Comparison of ENCODE assay signal across 23 cellular contexts in the genomic region with DNA sequence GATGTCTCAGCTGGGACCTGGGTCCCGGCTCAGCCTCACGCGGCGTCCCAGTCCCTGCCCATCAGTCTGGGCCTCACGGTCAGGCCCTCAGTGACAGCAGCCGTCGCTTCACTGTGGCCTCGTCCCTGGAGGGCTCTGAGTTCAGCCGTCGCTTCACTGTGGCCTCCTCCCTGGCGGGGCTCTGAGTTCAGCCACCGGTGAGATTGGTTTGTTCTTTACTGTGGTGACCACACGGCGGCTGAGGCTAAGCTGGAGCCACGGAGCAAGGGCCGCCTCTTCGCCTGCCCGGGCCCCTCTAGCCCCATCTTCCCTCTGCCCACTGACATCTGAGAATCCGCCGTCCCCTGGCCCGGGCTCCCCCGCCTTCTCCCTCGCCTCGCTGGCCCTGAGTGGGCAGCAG. TPM values are rescaled to one million over a fixed set of nuclear protein-coding genes. Genes with fewer than 3 reads are reported as not detected.
A peak's percentile ranks its signal among the peaks of the same experiment; 100 is the strongest.
DNase-seq lines count a peak whose midpoint lies in the region; ATAC-seq, FAIRE-seq and TF ChIP-seq lines count a peak whose summit lies in the region.
"Had no signal": no experiment of that assay in that cellular context is flagged by ENCODE, and none has a peak within 500 bp of the region (broad histone marks: within the 10 kb centered on the region; RNA-seq: fewer than 3 reads in every experiment).

No MANE protein-coding gene starts in this region.

- H2BK20ac ChIP-seq in H1 (ENCODE audit: low read length), result no peak overlapping the region

- FAIRE-seq in H1 (lab: Jason Lieb, UNC), result no peak
- FAIRE-seq: HTR-8/SVneo had no signal

- peak overlapping the region in 2 of 11 experiments; percentile 9 to 29; a peak in 1 of 22 replicates for H3K9ac ChIP-seq in BLaER1 treated with 17β-estradiol and CSF1 and Interleukin-3, amounts not matched to agents 10 nM and 100 nM
- H3K9ac ChIP-seq in H1 (replicated peaks in 1 of 4; ENCODE audit: extremely low read depth in 1 of 4, low read depth in 3 of 4, low read length in 3 of 4), result no peak overlapping the region
- no peak overlapping the region for H3K9ac ChIP-seq in neuronal stem cell (ENCODE audit: low read depth, low read length, poor library complexity)

- H3K14ac ChIP-seq in H1 (ENCODE audit: insufficient read length), result no peak overlapping the region
- peak overlapping the region; percentile 64 for H3K14ac ChIP-seq in neuronal stem cell (ENCODE audit: low read length)

- POLR2A ChIA-PET in H1 (lab: Charles Lee; ENCODE audit: partially characterized antibody), result interaction anchor here (1.1 kb wide), 1 partner anchor 51 kb away, joined by 3 read pairs; no protein-coding TSS in a partner anchor
- POLR2A ChIA-PET in PC-9 (lab: Charles Lee; ENCODE audit: unreplicated experiment), result no interaction called here

- no peak overlapping the region for H4K5ac ChIP-seq in H1 (ENCODE audit: insufficient read length, low read depth, low read length)

- no peak overlapping the region; the same call in 1 of the 2 replicates for H4K8ac ChIP-seq in H1 (ENCODE audit: extremely low read depth, insufficient read depth, low read length)
- no peak overlapping the region for H4K8ac ChIP-seq in neuronal stem cell (ENCODE audit: low read depth, low read length)

- no peak overlapping the region for H4K91ac ChIP-seq in H1 (replicated peaks; ENCODE audit: insufficient read length, low read length)
- H4K91ac ChIP-seq in neuronal stem cell (ENCODE audit: low read depth, low read length, poor library complexity), result no peak overlapping the region

- H2BK5ac ChIP-seq in H1 (ENCODE audit: low read depth, low read length) (no peak overlapping the region), neuronal stem cell (ENCODE audit: low read length) (no peak overlapping the region)

- no peaks in the 10 kb centered on the region for H3K9me3 ChIP-seq in BLaER1 treated with 17β-estradiol and CSF1 and Interleukin-3, amounts not matched to agents 10 nM and 100 nM (replicated peaks in 1 of 11)
- H3K9me3 ChIP-seq in H1 (ENCODE audit: insufficient read depth in 2 of 2, low read depth in 1 of 2, low read length in 1 of 2), result no peaks in the 10 kb centered on the region
- H3K9me3 ChIP-seq in neuronal stem cell (replicated peaks in 1 of 2; ENCODE audit: control insufficient read depth in 2 of 2, insufficient read depth in 1 of 2, low read depth in 1 of 2, low read length in 2 of 2), result no peaks in the 10 kb centered on the region
- no peaks in the 10 kb centered on the region for H3K9me3 ChIP-seq in PC-9 (ENCODE audit: insufficient read depth, low read depth)
- H3K9me3 ChIP-seq: BE2C, Caco-2, Peyer's patch had no signal

- TF ChIP-seq RAD21 in H1 (IDR thresholded peaks at IDR 0.05 in 1 of 2, conservative IDR thresholded peaks at IDR 0.05 in 1 of 2; ENCODE audit: low read depth in 2 of 2, low read length in 2 of 2), result no peak

- peak overlapping the region in 9 of 11 experiments; percentile 12 to 93 (median 44); a peak in 15 of 22 replicates for H3K4me2 ChIP-seq in BLaER1 treated with 17β-estradiol and CSF1 and Interleukin-3, amounts not matched to agents 10 nM and 100 nM
- H3K4me2 ChIP-seq in H1 (ENCODE audit: insufficient read depth in 1 of 2, low read depth in 2 of 2, low read length in 2 of 2) (no peak overlapping the region), neuronal stem cell (ENCODE audit: insufficient read depth, low read length, poor library complexity, severe bottlenecking) (no peak overlapping the region), PC-9 (no peak overlapping the region)

- no peak for TF ChIP-seq EP300 in H1 (IDR thresholded peaks at IDR 0.05; ENCODE audit: borderline replicate concordance in 1 of 2, low read depth in 2 of 2, low read length in 2 of 2)

- H3K23ac ChIP-seq in H1 (ENCODE audit: insufficient read length) (no peak overlapping the region), neuronal stem cell (ENCODE audit: low read depth, low read length, poor library complexity) (no peak overlapping the region)

- TF ChIP-seq CTCF in H1 (IDR thresholded peaks at IDR 0.05; ENCODE audit: control extremely low read depth in 1 of 3, insufficient read depth in 1 of 3, low read depth in 1 of 3, low read length in 3 of 3) (no peak), PC-9 (conservative IDR thresholded peaks at IDR 0.05) (no peak)

- H2AFZ ChIP-seq in H1 (ENCODE audit: low read length) (no peak overlapping the region), neuronal stem cell (ENCODE audit: low read length) (no peak overlapping the region), PC-9 (no peak overlapping the region)

- H2BK120ac ChIP-seq in H1 (replicated peaks; ENCODE audit: low read depth, low read length), result no peak overlapping the region
- no peak overlapping the region for H2BK120ac ChIP-seq in neuronal stem cell (ENCODE audit: low read depth, low read length)

- H3K18ac ChIP-seq in H1 (ENCODE audit: extremely low read depth, low read length) (no peak overlapping the region), neuronal stem cell (ENCODE audit: low read length) (peak overlapping the region; percentile 74)

- H3K4me3 ChIP-seq in BLaER1 treated with 17β-estradiol and CSF1 and Interleukin-3, amounts not matched to agents 10 nM and 100 nM, result no peak overlapping the region
- H3K4me3 ChIP-seq in H7 (ENCODE audit: insufficient read depth, low read depth, low read length) (no peak overlapping the region), H1 (ENCODE audit: extremely low read depth in 1 of 4, insufficient read depth in 2 of 4, low read depth in 3 of 4, low read length in 4 of 4) (no peak overlapping the region), neuronal stem cell (ENCODE audit: low read length in 2 of 2) (no peak overlapping the region), PC-9 (no peak overlapping the region)
- H3K4me3 ChIP-seq: Peyer's patch had no signal

- no peaks in the 10 kb centered on the region for H3K9me2 ChIP-seq in PC-9 (ENCODE audit: insufficient read depth)

- peaks cover 28 to 54% (median 38%) of the 10 kb centered on the region in 11 experiments for H3K36me3 ChIP-seq in BLaER1 treated with 17β-estradiol and CSF1 and Interleukin-3, amounts not matched to agents 10 nM and 100 nM
- H3K36me3 ChIP-seq in H7 (replicated peaks; ENCODE audit: control insufficient read depth, insufficient read depth, low read length), result no peaks in the 10 kb centered on the region
- no peaks in the 10 kb centered on the region; a peak in 1 of 8 replicates for H3K36me3 ChIP-seq in H1 (ENCODE audit: control insufficient read depth in 2 of 4, insufficient read depth in 4 of 4, low read length in 3 of 4)
- H3K36me3 ChIP-seq in neuronal stem cell (replicated peaks in 1 of 2; ENCODE audit: control insufficient read depth in 2 of 2, insufficient read depth in 2 of 2, low read length in 2 of 2), result no peaks in the 10 kb centered on the region
- H3K36me3 ChIP-seq in PC-9 (ENCODE audit: low read depth), result no peaks in the 10 kb centered on the region
- H3K36me3 ChIP-seq: BE2C had no signal

- peaks cover 0 to 13% (median 0%) of the 10 kb centered on the region in 11 experiments; a peak in 5 of 22 replicates for H3K27me3 ChIP-seq in BLaER1 treated with 17β-estradiol and CSF1 and Interleukin-3, amounts not matched to agents 10 nM and 100 nM
- no peaks in the 10 kb centered on the region for H3K27me3 ChIP-seq in H7 (ENCODE audit: control insufficient read depth, insufficient read depth, low read length)
- no peaks in the 10 kb centered on the region for H3K27me3 ChIP-seq in H1 (replicated peaks in 1 of 4; ENCODE audit: control insufficient read depth in 3 of 4, extremely low read depth in 1 of 4, insufficient read depth in 3 of 4, low read length in 3 of 4)
- no peaks in the 10 kb centered on the region for H3K27me3 ChIP-seq in neuronal stem cell (ENCODE audit: control insufficient read depth in 3 of 3, insufficient read depth in 3 of 3, low read depth in 1 of 3, low read length in 3 of 3)
- no peaks in the 10 kb centered on the region for H3K27me3 ChIP-seq in PC-9 (ENCODE audit: insufficient read depth, low read depth)
- H3K27me3 ChIP-seq: BE2C, Peyer's patch had no signal

- H3F3A ChIP-seq in PC-9 (ENCODE audit: insufficient read depth, low read depth), result no peaks in the 10 kb centered on the region

- no peak overlapping the region for H3K56ac ChIP-seq in H1 (replicated peaks; ENCODE audit: insufficient read length, low read depth, low read length)

- peaks cover 19 to 64% (median 60%) of the 10 kb centered on the region in 10 experiments for H3K4me1 ChIP-seq in BLaER1 treated with 17β-estradiol and CSF1 and Interleukin-3, amounts not matched to agents 10 nM and 100 nM
- no peaks in the 10 kb centered on the region; a peak in 2 of 7 replicates for H3K4me1 ChIP-seq in H1 (replicated peaks in 1 of 4; ENCODE audit: control insufficient read depth in 3 of 4, insufficient read depth in 4 of 4, low read length in 3 of 4)
- peaks cover 5% of the 10 kb centered on the region in 2 donors for H3K4me1 ChIP-seq in neuronal stem cell (ENCODE audit: control insufficient read depth in 2 of 2, insufficient read depth in 1 of 2, low read depth in 1 of 2, low read length in 2 of 2)
- no peaks in the 10 kb centered on the region for H3K4me1 ChIP-seq in PC-9 (replicated peaks; ENCODE audit: insufficient read depth)
- H3K4me1 ChIP-seq: BE2C, Caco-2, Peyer's patch had no signal

- H2AK5ac ChIP-seq in H1 (ENCODE audit: low read depth, low read length), result no peak overlapping the region
- H2AK5ac ChIP-seq in neuronal stem cell (ENCODE audit: low read depth, low read length), result peak overlapping the region; percentile 94

- H3K27ac ChIP-seq in BLaER1 treated with 17β-estradiol and CSF1 and Interleukin-3, amounts not matched to agents 10 nM and 100 nM, result peak overlapping the region in 3 of 11 experiments; percentile 19 to 55 (median 25); a peak in 3 of 22 replicates
- no peak overlapping the region for H3K27ac ChIP-seq in H1 (ENCODE audit: low read depth, low read length)
- no peak overlapping the region for H3K27ac ChIP-seq in neuronal stem cell (replicated peaks; ENCODE audit: low read length)
- H3K27ac ChIP-seq in PC-9, result no peak overlapping the region
- H3K27ac ChIP-seq: Peyer's patch had no signal

- H4K20me1 ChIP-seq in BLaER1 treated with 17β-estradiol and CSF1 and Interleukin-3, amounts not matched to agents 10 nM and 100 nM, result peaks cover 22 to 90% (median 68%) of the 10 kb centered on the region in 11 experiments
- H4K20me1 ChIP-seq in H1 (replicated peaks in 1 of 2; ENCODE audit: control insufficient read depth in 1 of 2, insufficient read depth in 2 of 2, low read length in 2 of 2) (no peaks in the 10 kb centered on the region), PC-9 (ENCODE audit: insufficient read depth) (no peaks in the 10 kb centered on the region)

- no peaks in the 10 kb centered on the region for H3K23me2 ChIP-seq in H1 (ENCODE audit: low read depth, low read length)

- BruUV-seq in PC-9 (replicated peaks; lab: Mats Ljungman, UMichigan), result no TSS peak

- ATAC-seq in HG03460 (IDR thresholded peaks at IDR 0.05; ENCODE audit: unreplicated experiment), result no peak
- ATAC-seq in GM18909 (IDR thresholded peaks at IDR 0.05; ENCODE audit: poor library complexity, unreplicated experiment), result no peak
- ATAC-seq: SK-N-SH treated with all-trans-retinoic acid at 6 μM for 48 hours had no signal

- no peak for TF ChIP-seq POLR2A in H1 (IDR thresholded peaks at IDR 0.05; ENCODE audit: control extremely low read depth in 1 of 2, low read depth in 2 of 2, low read length in 2 of 2)

- H2BK12ac ChIP-seq in H1 (ENCODE audit: low read depth, low read length), result no peak overlapping the region
- H2BK12ac ChIP-seq in neuronal stem cell (ENCODE audit: low read length), result peak overlapping the region; percentile 30

- H3K79me2 ChIP-seq in H1 (ENCODE audit: control insufficient read depth in 1 of 2, insufficient read depth in 2 of 2, low read length in 2 of 2) (no peaks in the 10 kb centered on the region), PC-9 (ENCODE audit: low read depth) (no peaks in the 10 kb centered on the region)

- WGBS in H1 (ENCODE audit: extremely low coverage in 1 of 2, insufficient coverage in 1 of 2, insufficient read length in 1 of 2, insufficient replicate concordance in 2 of 2, low coverage in 1 of 2, low lambda C conversion rate in 2 of 2, missing lambda C conversion rate in 1 of 2), 2 experiments, result 95% methylated on average over 18 of the region's 24 CpGs; no CpG with 5 or more reads in 1 of the 2 experiments
- no CpG with 5 or more reads among the region's 24 CpGs for WGBS in neuronal stem cell (ENCODE audit: extremely low coverage in 2 of 2, insufficient read length in 2 of 2, insufficient replicate concordance in 1 of 2), 2 donors

- intact Hi-C loops in PC-9 (cut with micrococcal nuclease; ENCODE audit: unreplicated experiment), result no loop called here

- CTCF ChIA-PET in H1 (lab: Charles Lee; ENCODE audit: partially characterized antibody) (no interaction called here), PC-9 (lab: Charles Lee) (no interaction called here)

- DNase-seq in H7 (peak; percentile 73), H1 (ENCODE audit: low read depth in 1 of 2, low spot score in 2 of 2) (no peak), neuronal stem cell (ENCODE audit: low spot score) (no peak), PC-9 (no peak)
- DNase-seq: BE2C; Caco-2; CD4-positive, alpha-beta memory T cell; DMS 273 treated with DMSO at 0.1 percent for 48 hours; DMS79 treated with DMSO at 0.1 percent for 48 hours; GOT3; NCI-H1105; NCI-H146; NCI-H2029; NCI-H345; NCI-H524; NCI-H774; NK-92 treated with Interleukin-12 subunit alpha and Interleukin-12 subunit beta, amount 100 ng/mL, for 24 hours; Peyer's patch had no signal

- no peaks in the 10 kb centered on the region for H3K79me1 ChIP-seq in H1 (ENCODE audit: low read depth, low read length)
- peaks cover 2% of the 10 kb centered on the region for H3K79me1 ChIP-seq in neuronal stem cell (ENCODE audit: low read depth, low read length)

- H2BK15ac ChIP-seq in H1 (ENCODE audit: low read length) (no peak overlapping the region), neuronal stem cell (ENCODE audit: low read length) (no peak overlapping the region)

- no peak overlapping the region for H3K4ac ChIP-seq in H1 (replicated peaks; ENCODE audit: insufficient read length, low read depth, low read length)
- no peak overlapping the region for H3K4ac ChIP-seq in neuronal stem cell (ENCODE audit: low read length)

RNA-seq across cellular contexts. Expression of a gene that starts 51.2 kb away (rescaled TPM):
- 14.1 and 14.5 TPM in 2 replicates for total RNA-seq in H7 (2014; rRNA removed; shearing (Covaris generic))
- total RNA-seq in H1 (2021; fragmentation: NEBNext Ultra II Directional; extraction: Animal tissue kit (Norgen Biotek cat#: 25700)), result 6.6 and 6.8 TPM in 2 replicates
- 2.0 and 3.2 TPM in 2 replicates for polyA plus RNA-seq in H1 (2011; rRNA removed)
- 1.4 TPM for polyA plus RNA-seq in H1 (2011; cell fraction: cytosol; rRNA removed)
- polyA plus RNA-seq in H1 (2011; cell fraction: nucleus; rRNA removed), result 4.2 TPM
- polyA plus RNA-seq in H1 (2012, experiment 1 of 2), result 4.8 to 6.0 TPM (median 5.5 TPM) in 4 replicates
- 4.5 TPM for polyA plus RNA-seq in H1 (2012, experiment 2 of 2)
- 3.5 TPM for polyA plus RNA-seq in H1 (2013, experiment 1 of 2)
- polyA plus RNA-seq in H1 (2013, experiment 2 of 2), result 3.6 TPM
- polyA minus RNA-seq in H1 (2011; rRNA and poly(A)+ RNA removed), result 2.4 and 2.8 TPM in 2 replicates
- polyA minus RNA-seq in H1 (2011; cell fraction: cytosol; rRNA and poly(A)+ RNA removed), result 7.3 TPM
- polyA minus RNA-seq in H1 (2011; cell fraction: nucleus; rRNA and poly(A)+ RNA removed), result 8.7 TPM
- polyA plus RNA-seq in neuronal stem cell (2013, experiment 1 of 2), result 4.7 TPM
- 5.2 TPM for polyA plus RNA-seq in neuronal stem cell (2013, experiment 2 of 2)
- total RNA-seq in PC-9 (2021), result 2.6 and 2.9 TPM in 2 replicates

Comparison
In these comparisons a context has a peak if more than half of its experiments do, and no peak if none do; other contexts are left out.
1. H3K4me2 ChIP-seq: peak in BLaER1 treated with 17β-estradiol and CSF1 and Interleukin-3, amounts not matched to agents 10 nM and 100 nM (9 of 11); none in H1 (0 of 2), neuronal stem cell (single experiment) and PC-9 (single experiment).